ENCODE assay signal across 12 cellular contexts in the genomic region with DNA sequence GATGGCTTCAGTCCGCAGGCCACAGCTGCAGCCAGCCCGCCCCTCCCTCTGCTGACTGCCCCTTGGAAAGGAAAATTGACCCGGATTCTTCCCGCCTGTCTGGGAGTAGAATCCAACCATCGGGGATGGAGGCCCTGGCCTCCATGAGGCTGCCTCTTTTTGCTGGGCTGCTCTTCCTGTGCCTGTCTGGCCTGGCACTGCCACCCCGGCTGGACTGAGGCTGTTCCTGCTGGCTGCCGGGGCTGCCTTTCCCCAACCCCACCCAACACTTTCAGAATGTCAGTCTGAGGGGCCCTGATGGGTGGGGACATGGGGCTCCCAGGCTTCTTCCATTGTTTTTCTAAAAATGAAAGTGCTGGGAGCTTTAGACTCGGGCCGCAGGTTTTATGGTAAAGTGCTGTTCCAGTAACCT. TPM values are rescaled to one million over a fixed set of nuclear protein-coding genes. Genes with fewer than 3 reads are reported as not detected.
DNase-seq lines count a peak whose midpoint lies in the region; ATAC-seq, FAIRE-seq and TF ChIP-seq lines count a peak whose summit lies in the region.
"Had no signal": no experiment of that assay in that cellular context is flagged by ENCODE, and none has a peak within 500 bp of the region (broad histone marks: within the 10 kb centered on the region; RNA-seq: fewer than 3 reads in every experiment).

No MANE protein-coding gene starts in this region.

- no peaks in the 10 kb centered on the region for H3K9me2 ChIP-seq in GM23338 (ENCODE audit: insufficient read depth)

- H3K27ac ChIP-seq in GM23338 (ENCODE audit: low read depth), result no peak overlapping the region
- peak overlapping the region; percentile 93 to 95 for H3K27ac ChIP-seq in left lung
- H3K27ac ChIP-seq in small intestine (ENCODE audit: low read depth in 1 of 2, low read length in 1 of 2), result peak overlapping the region; percentile 11 to 37

- no peak overlapping the region for H2AFZ ChIP-seq in GM23338

- no peaks in the 10 kb centered on the region for H3K9me3 ChIP-seq in left lung
- no peaks in the 10 kb centered on the region for H3K9me3 ChIP-seq in small intestine (ENCODE audit: control insufficient read depth, low read depth)

- 45 to 62% (median 60%) methylated on average over 9 of the region's 9 CpGs for WGBS in small intestine, 3 donors

- H3K4me2 ChIP-seq in GM23338, result peak overlapping the region; percentile 63

- H3K27ac Mint-ChIP-seq in GM23338 (no peak overlapping the region), brain (peak overlapping the region; percentile 87 to 100 (median 99))
- H3K27ac Mint-ChIP-seq: activated CD8-positive, alpha-beta T cell treated with anti-CD3 and anti-CD28 coated beads for 36 hours; activated naive CD8-positive, alpha-beta T cell treated with anti-CD3 and anti-CD28 coated beads, Interleukin-2, amount 10 ng/mL, durations not matched to agents 7 days and 5 days; CD4-positive, alpha-beta T cell had no signal

- H3K4me3 ChIP-seq in GM23338, result no peak overlapping the region
- no peak overlapping the region for H3K4me3 ChIP-seq in left lung
- no peak overlapping the region for H3K4me3 ChIP-seq in small intestine (ENCODE audit: low read depth in 1 of 2, low read length in 2 of 2)

- no peak for TF ChIP-seq POLR2A in GM12892 (IDR thresholded peaks at IDR 0.05; ENCODE audit: low read depth, low read length)

- FAIRE-seq in small intestine (lab: Jason Lieb, UNC) (no peak), GM12892 (lab: Jason Lieb, UNC) (no peak)
- FAIRE-seq: islet of Langerhans had no signal

- H3K27me3 ChIP-seq in GM23338 (ENCODE audit: insufficient read depth), result peaks cover 69% of the 10 kb centered on the region
- peaks cover 0 to 51% of the 10 kb centered on the region in 2 donors for H3K27me3 ChIP-seq in left lung
- peaks cover 0 to 3% of the 10 kb centered on the region in 2 donors for H3K27me3 ChIP-seq in small intestine (ENCODE audit: control insufficient read depth in 2 of 2, insufficient read depth in 2 of 2, low read length in 2 of 2)

- intact Hi-C loops in left lung (cut with DNase I), result loop anchor here in 1 of 2 donors (10.0 kb wide), 1 partner anchor 82 kb away; no protein-coding TSS in a partner anchor

- peaks cover 8% of the 10 kb centered on the region; the same call in 1 of the 2 replicates for H3F3A ChIP-seq in GM23338 (replicated peaks; ENCODE audit: low read depth)

- no peaks in the 10 kb centered on the region for H4K20me1 ChIP-seq in GM23338 (replicated peaks; ENCODE audit: insufficient read depth)

- TF ChIP-seq CTCF in GM23338 (conservative IDR thresholded peaks at IDR 0.05; ENCODE audit: low read depth in 2 of 2), result no peak
- TF ChIP-seq CTCF in brain (conservative IDR thresholded peaks at IDR 0.05), result no peak
- TF ChIP-seq CTCF in left lung (IDR thresholded peaks at IDR 0.05), result no peak

- DNase-seq in GM23338 (ENCODE audit: low spot score) (no peak), left lung (no peak), small intestine (no peak), HK-2 (ENCODE audit: unreplicated experiment) (no peak), GM12892 (ENCODE audit: insufficient read length) (no peak)
- DNase-seq: activated naive CD8-positive, alpha-beta T cell treated with anti-CD3 and anti-CD28 coated beads, Interleukin-2, amount 10 ng/mL, durations not matched to agents 7 days and 5 days; CD4-positive, alpha-beta T cell had no signal

- H3K36me3 Mint-ChIP-seq in GM23338 (ENCODE audit: low read depth) (peaks cover 2% of the 10 kb centered on the region; the same call in 1 of the 3 replicates), brain (peaks cover 11% of the 10 kb centered on the region)

- ATAC-seq in GM23338 (no peak), left lung (no peak), GM18909 (IDR thresholded peaks at IDR 0.05; ENCODE audit: poor library complexity, unreplicated experiment) (no peak), HG02885 (IDR thresholded peaks at IDR 0.05; ENCODE audit: poor library complexity, unreplicated experiment) (no peak)

- H3K4me1 ChIP-seq in GM23338 (ENCODE audit: insufficient read depth), result peaks cover 35% of the 10 kb centered on the region
- H3K4me1 ChIP-seq in left lung, result peaks cover 46 to 73% of the 10 kb centered on the region in 2 donors
- no peaks in the 10 kb centered on the region for H3K4me1 ChIP-seq in small intestine (ENCODE audit: control insufficient read depth in 2 of 2, insufficient read depth in 1 of 2, low read depth in 1 of 2, low read length in 1 of 2)

- H3K9me3 Mint-ChIP-seq in GM23338 (peaks cover 3% of the 10 kb centered on the region; the same call in 1 of the 3 replicates), brain (peaks cover 0 to 10% (median 0%) of the 10 kb centered on the region in 5 experiments)
- H3K9me3 Mint-ChIP-seq: activated CD8-positive, alpha-beta T cell treated with anti-CD3 and anti-CD28 coated beads for 36 hours; activated naive CD8-positive, alpha-beta T cell treated with anti-CD3 and anti-CD28 coated beads, Interleukin-2, amount 10 ng/mL, durations not matched to agents 7 days and 5 days; CD4-positive, alpha-beta T cell had no signal

- H3K27me3 Mint-ChIP-seq in GM23338 (ENCODE audit: insufficient read depth, low read depth, poor library complexity), result peaks cover 70% of the 10 kb centered on the region
- H3K27me3 Mint-ChIP-seq in brain, result peaks cover 16% of the 10 kb centered on the region

- H3K4me1 Mint-ChIP-seq in GM23338 (peaks cover 48% of the 10 kb centered on the region), brain (peaks cover 69% of the 10 kb centered on the region)

- H3K79me2 ChIP-seq in GM23338 (replicated peaks; ENCODE audit: insufficient read depth), result no peaks in the 10 kb centered on the region

- H3K4me3 Mint-ChIP-seq in GM23338 (no peak overlapping the region; the same call in 2 of the 3 replicates), brain (peak overlapping the region; percentile 77 to 93 (median 91))
- H3K4me3 Mint-ChIP-seq: activated CD8-positive, alpha-beta T cell treated with anti-CD3 and anti-CD28 coated beads for 36 hours; activated naive CD8-positive, alpha-beta T cell treated with anti-CD3 and anti-CD28 coated beads, Interleukin-2, amount 10 ng/mL, durations not matched to agents 7 days and 5 days had no signal

- H3K36me3 ChIP-seq in GM23338 (ENCODE audit: insufficient read depth), result no peaks in the 10 kb centered on the region
- H3K36me3 ChIP-seq in left lung, result no peaks in the 10 kb centered on the region
- no peaks in the 10 kb centered on the region for H3K36me3 ChIP-seq in small intestine (ENCODE audit: control insufficient read depth in 2 of 2, insufficient read depth in 2 of 2, low read length in 2 of 2)

TF ChIP-seq in GM23338, 12 proteins besides CTCF, POLR2A, EP300 and RAD21:
- no peak for TF ChIP-seq JUNB (IDR thresholded peaks at IDR 0.05; ENCODE audit: unreplicated experiment)
- peak; percentile 24 for TF ChIP-seq EZH2 (IDR thresholded peaks at IDR 0.05; ENCODE audit: low read depth, unreplicated experiment)

RNA-seq across cellular contexts. Expression of a gene that starts 7.3 kb away (rescaled TPM):
- total RNA-seq in GM23338 (2014; rRNA removed; shearing (Covaris generic)), result 1.1 and 1.8 TPM in 2 replicates
- polyA plus RNA-seq in GM23338 (2016; fragmentation: Nextera tagmentation; extraction: Ambion mirVana) (0.17 and 0.24 TPM in 2 replicates), brain (ENCODE audit: insufficient read depth, low read depth, low replicate concordance) (19.5 TPM), small intestine (10 to 100 TPM in 1 of 3 donors, 1 to 10 TPM in 2; 2.2 to 13.4 (median 6.3) TPM)
- 10 to 100 TPM; 13.6 to 19.8 TPM for total RNA-seq in left lung
- not detected for polyA plus RNA-seq in GM12892 (2012; ENCODE audit: missing spikeins)
